Comparison of ENCODE assay signal across 10 cellular contexts in genomic region chr1:156848461-156849150, GRCh38. TPM values are rescaled to one million over a fixed set of nuclear protein-coding genes. Genes with fewer than 3 reads are reported as not detected.
DNase-seq lines count a peak whose midpoint lies in the region; ATAC-seq, FAIRE-seq and TF ChIP-seq lines count a peak whose summit lies in the region.
"Had no signal": no experiment of that assay in that cellular context is flagged by ENCODE, and none has a peak within 500 bp of the region (broad histone marks: within the 10 kb centered on the region; RNA-seq: fewer than 3 reads in every experiment).

No MANE protein-coding gene starts in this region.

- FAIRE-seq in H54 (lab: Jason Lieb, UNC), result no peak

- TF ChIP-seq POLR2A in uterus (IDR thresholded peaks at IDR 0.05) (no peak), H54 (IDR thresholded peaks at IDR 0.05; ENCODE audit: low read depth, low read length) (no peak)

- peak; percentile 60 for ATAC-seq in RWPE2 (ENCODE audit: low read depth)

- no peak overlapping the region for H3K4me3 ChIP-seq in RWPE2 (ENCODE audit: severe bottlenecking)
- no peak overlapping the region for H3K4me3 ChIP-seq in uterus
- H3K4me3 ChIP-seq: vagina had no signal

- no peaks in the 10 kb centered on the region for H3K9me3 ChIP-seq in RWPE2 (ENCODE audit: severe bottlenecking)
- no peaks in the 10 kb centered on the region for H3K9me3 ChIP-seq in uterus
- H3K9me3 ChIP-seq: vagina had no signal

- in situ Hi-C loops in G401 (cut with HindIII; ENCODE audit: low sequenced_read_pairs), result no loop called here

- H3K27ac ChIP-seq in RWPE2 (ENCODE audit: poor library complexity, severe bottlenecking), result no peak overlapping the region
- H3K27ac ChIP-seq in uterus, result no peak overlapping the region
- H3K27ac ChIP-seq: vagina had no signal

- H3K27me3 ChIP-seq in RWPE2 (ENCODE audit: insufficient read depth, poor library complexity, severe bottlenecking) (no peaks in the 10 kb centered on the region), uterus (peaks cover 4 to 8% of the 10 kb centered on the region in 2 donors)
- H3K27me3 ChIP-seq: vagina had no signal

- no peaks in the 10 kb centered on the region for H3K4me1 ChIP-seq in RWPE2 (ENCODE audit: insufficient read depth, poor library complexity, severe bottlenecking)
- H3K4me1 ChIP-seq in uterus, result no peaks in the 10 kb centered on the region

- intact Hi-C loops in uterus (cut with DNase I; ENCODE audit: low total_unique reads), result no loop called here

- H3K36me3 ChIP-seq in RWPE2 (ENCODE audit: low read depth), result no peaks in the 10 kb centered on the region
- no peaks in the 10 kb centered on the region for H3K36me3 ChIP-seq in uterus
- H3K36me3 ChIP-seq: vagina had no signal

- DNase-seq in RWPE2 (ENCODE audit: low spot score) (no peak), iPS-NIHi11 (ENCODE audit: low spot score) (peak; percentile 84), uterus (no peak), inferior parietal cortex (ENCODE audit: extremely low spot score) (no peak), G401 (ENCODE audit: low spot score) (no peak), H54 (ENCODE audit: insufficient read length, low spot score) (no peak)
- DNase-seq in activated T-helper 1 cell treated with anti-CD3 and anti-CD28 coated beads, Interleukin-2, amount 50 U/mL, for 16 hours (ENCODE audit: low read depth in 1 of 2, low spot score in 1 of 2), result peak; percentile 40 to 65
- peak; percentile 60 to 66 for DNase-seq in stimulated activated CD8-positive, alpha-beta memory T cell treated with anti-CD3 and anti-CD28 coated beads, Interleukin-15, amount 100 ng/mL, for 48 hours (ENCODE audit: low read depth in 2 of 2)

- TF ChIP-seq CTCF in RWPE2 (IDR thresholded peaks at IDR 0.05; ENCODE audit: poor library complexity, severe bottlenecking), result no peak
- no peak for TF ChIP-seq CTCF in uterus (IDR thresholded peaks at IDR 0.05)

RNA-seq across cellular contexts. Expression of gene INSRR, which starts 10.3 kb away (rescaled TPM):
- 1 to 10 TPM in 1 of 4 donors, not detected in 3; 1.2 TPM for total RNA-seq in uterus
- not detected in 2 replicates for total RNA-seq in G401 (2014; rRNA removed; shearing (Covaris generic))
- total RNA-seq: lung microvascular endothelial cell, vagina had no signal

RNA-seq across cellular contexts. Expression of gene NTRK1, which starts 12.1 kb away (rescaled TPM):
- 10 to 100 TPM in 1 of 4 donors, 1 to 10 TPM in 1, under 1 TPM in 2; 0.35 to 19.2 (median 3.6) TPM for total RNA-seq in uterus
- 0.81 and 1.2 TPM in 2 replicates for total RNA-seq in G401 (2014; rRNA removed; shearing (Covaris generic))
- total RNA-seq: lung microvascular endothelial cell had no signal

RNA-seq across cellular contexts. Expression of gene SH2D2A, which starts 32.0 kb away (rescaled TPM):
- 1 to 10 TPM in 1 of 4 donors, not detected in 3; 6.0 TPM for total RNA-seq in uterus
- 1.8 and 2.4 TPM in 2 replicates for total RNA-seq in G401 (2014; rRNA removed; shearing (Covaris generic))
- total RNA-seq: lung microvascular endothelial cell had no signal

RNA-seq across cellular contexts. Expression of gene PEAR1, which starts 44.9 kb away (rescaled TPM):
- 10 to 100 TPM in 3 of 4 donors, 1 to 10 TPM in 1; 7.4 to 41.8 (median 17.9) TPM for total RNA-seq in uterus
- 6.6 and 7.1 TPM in 2 replicates for total RNA-seq in G401 (2014; rRNA removed; shearing (Covaris generic))

Comparison
In these comparisons a context has a peak if more than half of its experiments do, and no peak if none do; other contexts are left out.
1. DNase-seq: peak in activated T-helper 1 cell treated with anti-CD3 and anti-CD28 coated beads, Interleukin-2, amount 50 U/mL, for 16 hours (2 of 2), iPS-NIHi11 (single experiment) and stimulated activated CD8-positive, alpha-beta memory T cell treated with anti-CD3 and anti-CD28 coated beads, Interleukin-15, amount 100 ng/mL, for 48 hours (2 of 2); none in RWPE2 (single experiment), uterus (0 of 2), inferior parietal cortex (single experiment), G401 (single experiment) and H54 (single experiment).